In genomic region chr1:211912064-211912463, GRCh38 we compare ENCODE assay signal across 31 cellular contexts.
DNase-seq lines count a peak whose midpoint lies in the region; ATAC-seq and TF ChIP-seq lines count a peak whose summit lies in the region.
"Had no signal": no experiment of that assay in that cellular context is flagged by ENCODE, and none has a peak within 500 bp of the region (broad histone marks: within the 10 kb centered on the region; RNA-seq: fewer than 3 reads in every experiment).

No MANE protein-coding gene starts in this region.

- peaks cover 5% of the 10 kb centered on the region for H3K27me3 Mint-ChIP-seq in CD8-positive, alpha-beta T cell (ENCODE audit: low read depth)

- H3K4me3 ChIP-seq in BLaER1: no peak overlapping the region
- no peak overlapping the region for H3K4me3 ChIP-seq in mammary epithelial cell (replicated peaks in 1 of 3; ENCODE audit: insufficient read depth in 1 of 3, low read depth in 2 of 3, low read length in 3 of 3)
- no peak overlapping the region for H3K4me3 ChIP-seq in CD8-positive, alpha-beta T cell (ENCODE audit: low read depth, low read length)
- H3K4me3 ChIP-seq: ascending aorta, lower lobe of right lung, smooth muscle cell had no signal

- H3K9me3 Mint-ChIP-seq in CD8-positive, alpha-beta T cell: no peaks in the 10 kb centered on the region
- H3K9me3 Mint-ChIP-seq: nephron had no signal

- H3K36me3 Mint-ChIP-seq in CD8-positive, alpha-beta T cell: no peaks in the 10 kb centered on the region
- H3K36me3 Mint-ChIP-seq: activated naive CD8-positive, alpha-beta T cell treated with anti-CD3 and anti-CD28 coated beads, Interleukin-2, amount 10 ng/mL, durations not matched to agents 7 days and 5 days had no signal

- no peak overlapping the region for H3K27ac ChIP-seq in BLaER1
- no peak overlapping the region for H3K27ac ChIP-seq in mammary epithelial cell (ENCODE audit: insufficient read depth, low read depth, low read length)
- no peak overlapping the region for H3K27ac ChIP-seq in substantia nigra (ENCODE audit: low read depth, low read length, poor library complexity, severe bottlenecking)
- H3K27ac ChIP-seq in CD8-positive, alpha-beta T cell (ENCODE audit: low read depth, low read length): no peak overlapping the region
- H3K27ac ChIP-seq: ascending aorta, lower lobe of right lung had no signal

- POLR2A ChIA-PET in CD8-positive, alpha-beta T cell (lab: Charles Lee): no interaction called here

- peaks cover 9% of the 10 kb centered on the region; the same call in 1 of the 2 replicates for H3K4me1 ChIP-seq in BLaER1
- H3K4me1 ChIP-seq in mammary epithelial cell (ENCODE audit: insufficient read depth, low read length): no peaks in the 10 kb centered on the region
- no peaks in the 10 kb centered on the region for H3K4me1 ChIP-seq in CD8-positive, alpha-beta T cell (ENCODE audit: insufficient read depth, low read length)
- H3K4me1 ChIP-seq: ascending aorta, lower lobe of right lung had no signal

- no peaks in the 10 kb centered on the region for H3K9me3 ChIP-seq in BLaER1
- no peaks in the 10 kb centered on the region for H3K9me3 ChIP-seq in mammary epithelial cell (replicated peaks; ENCODE audit: insufficient read depth, low read length)
- H3K9me3 ChIP-seq in CD8-positive, alpha-beta T cell (ENCODE audit: low read length): no peaks in the 10 kb centered on the region
- H3K9me3 ChIP-seq: ascending aorta, Caco-2, lower lobe of right lung had no signal

- H3K36me3 ChIP-seq in BLaER1: no peaks in the 10 kb centered on the region
- no peaks in the 10 kb centered on the region for H3K36me3 ChIP-seq in mammary epithelial cell (ENCODE audit: insufficient read depth, low read length)
- no peaks in the 10 kb centered on the region for H3K36me3 ChIP-seq in CD8-positive, alpha-beta T cell (ENCODE audit: insufficient read depth, low read length)
- H3K36me3 ChIP-seq: ascending aorta, lower lobe of right lung had no signal

- H3K79me2 ChIP-seq in mammary epithelial cell (ENCODE audit: insufficient read depth, low read length): no peaks in the 10 kb centered on the region

- H4K20me1 ChIP-seq in BLaER1: no peaks in the 10 kb centered on the region
- no peaks in the 10 kb centered on the region for H4K20me1 ChIP-seq in mammary epithelial cell (ENCODE audit: insufficient read depth, low read length)

- BruUV-seq in mammary epithelial cell (replicated peaks; lab: Mats Ljungman, UMichigan): no TSS peak

- TF ChIP-seq CTCF in mammary epithelial cell (conservative IDR thresholded peaks at IDR 0.05 in 1 of 2, IDR thresholded peaks at IDR 0.05 in 1 of 2; ENCODE audit: extremely low read depth in 1 of 2, insufficient read depth in 1 of 2, low read depth in 1 of 2, low read length in 2 of 2): no peak
- no peak for TF ChIP-seq CTCF in CD8-positive, alpha-beta T cell (IDR thresholded peaks at IDR 0.05)
- no peak for TF ChIP-seq CTCF in GM13977 (IDR thresholded peaks at IDR 0.05; ENCODE audit: extremely low read depth, insufficient read depth, missing control alignments)

- H3K4me2 ChIP-seq in BLaER1: peak overlapping the region; percentile 46; the same call in 1 of the 2 replicates
- no peak overlapping the region for H3K4me2 ChIP-seq in mammary epithelial cell (ENCODE audit: insufficient read depth, low read depth, low read length)
- H3K4me2 ChIP-seq: smooth muscle cell had no signal

- H2AFZ ChIP-seq in mammary epithelial cell (ENCODE audit: low read depth, low read length): no peak overlapping the region

- in situ Hi-C loops in mammary epithelial cell (cut with MboI; ENCODE audit: low sequenced_read_pairs in 2 of 2): no loop called here
- in situ Hi-C loops in GM13977 (cut with MboI; ENCODE audit: low pct_unique_long_range_greater_than_20kb, low sequenced_read_pairs, unreplicated experiment): no loop called here

- no peak overlapping the region for H3K27ac Mint-ChIP-seq in CD8-positive, alpha-beta T cell
- H3K27ac Mint-ChIP-seq: activated CD4-positive, alpha-beta T cell treated with anti-CD3 and anti-CD28 coated beads for 36 hours; activated CD8-positive, alpha-beta T cell treated with anti-CD3 and anti-CD28 coated beads, Interleukin-2, amount 10 ng/mL, durations not matched to agents 7 days and 5 days; activated naive CD8-positive, alpha-beta T cell treated with anti-CD3 and anti-CD28 coated beads, Interleukin-2, amount 10 ng/mL, durations not matched to agents 7 days and 5 days had no signal

- CTCF ChIA-PET in mammary epithelial cell (lab: Charles Lee; ENCODE audit: low non-redundant PET): no interaction called here
- CTCF ChIA-PET in CD8-positive, alpha-beta T cell (lab: Charles Lee): no interaction called here

- 43% methylated on average over 1 of the region's 1 CpG for WGBS in mammary epithelial cell (ENCODE audit: low coverage, missing lambda C conversion rate)

- H3K27me3 ChIP-seq in BLaER1 (no peaks in the 10 kb centered on the region), mammary epithelial cell (ENCODE audit: insufficient read depth, low read length) (no peaks in the 10 kb centered on the region)
- H3K27me3 ChIP-seq in CD8-positive, alpha-beta T cell (ENCODE audit: insufficient read depth, low read length): no peaks in the 10 kb centered on the region
- H3K27me3 ChIP-seq: ascending aorta had no signal

- intact Hi-C loops in mammary epithelial cell (cut with micrococcal nuclease): no loop called here
- intact Hi-C loops in CD8-positive, alpha-beta T cell (cut with DNase I, micrococcal nuclease): no loop called here

- H3K9ac ChIP-seq in BLaER1: no peak overlapping the region
- no peak overlapping the region for H3K9ac ChIP-seq in mammary epithelial cell (ENCODE audit: insufficient read depth, low read length)

- H3K4me1 Mint-ChIP-seq in CD8-positive, alpha-beta T cell (ENCODE audit: low read depth): no peaks in the 10 kb centered on the region
- H3K4me1 Mint-ChIP-seq: activated CD4-positive, alpha-beta T cell treated with anti-CD3 and anti-CD28 coated beads for 36 hours; activated naive CD8-positive, alpha-beta T cell treated with anti-CD3 and anti-CD28 coated beads, Interleukin-2, amount 10 ng/mL, durations not matched to agents 7 days and 5 days had no signal

- peak; percentile 83 for DNase-seq in LoVo (ENCODE audit: low spot score)
- peak; percentile 17 for DNase-seq in mammary epithelial cell
- peak; percentile 43 for DNase-seq in kidney tubule cell (ENCODE audit: low spot score)
- no peak for DNase-seq in substantia nigra (lab: John Stamatoyannopoulos, UW)
- no peak for DNase-seq in CD8-positive, alpha-beta T cell
- no peak for DNase-seq in GM13977 (ENCODE audit: low spot score)
- DNase-seq: activated CD4-positive, alpha-beta T cell treated with anti-CD3 and anti-CD28 coated beads for 36 hours; activated CD8-positive, alpha-beta T cell treated with anti-CD3 and anti-CD28 coated beads, Interleukin-2, amount 10 ng/mL, durations not matched to agents 7 days and 5 days; activated effector memory CD4-positive, alpha-beta T cell treated with Interleukin-2 at 50 U/mL for 16 hours; activated naive CD8-positive, alpha-beta T cell treated with anti-CD3 and anti-CD28 coated beads, Interleukin-2, amount 10 ng/mL, durations not matched to agents 7 days and 5 days; C1 segment of cervical spinal cord; Caco-2; DMS79 treated with DMSO at 0.1 percent for 48 hours; GF-D8; HCEC 1CT; Karpas-422; kidney; lower lobe of right lung; NCI-H1694; NCI-H510A; NK-92 treated with Interleukin-12 subunit alpha and Interleukin-12 subunit beta, amount 100 ng/mL, for 24 hours; retina; stimulated activated CD4-positive, alpha-beta T cell treated with anti-CD3 and anti-CD28 coated beads, Interleukin-1b, Interleukin-23, amount 100 ng/mL, for 48 hours; T-helper 2 cell; trophoblast cell had no signal

- ATAC-seq in HG02870 (IDR thresholded peaks at IDR 0.05; ENCODE audit: unreplicated experiment): no peak
- ATAC-seq in CD8-positive, alpha-beta T cell: no peak
- ATAC-seq: activated CD4-positive, alpha-beta T cell treated with anti-CD3 and anti-CD28 coated beads for 36 hours; activated CD8-positive, alpha-beta T cell treated with anti-CD3 and anti-CD28 coated beads, Interleukin-2, amount 10 ng/mL, durations not matched to agents 7 days and 5 days; lower lobe of right lung; SK-N-SH treated with all-trans-retinoic acid at 6 μM for 48 hours had no signal

- dilution Hi-C loops in mammary epithelial cell (cut with HindIII; ENCODE audit: low sequenced_read_pairs): no loop called here

- no peak overlapping the region for H3K4me3 Mint-ChIP-seq in CD8-positive, alpha-beta T cell
- H3K4me3 Mint-ChIP-seq: activated CD4-positive, alpha-beta T cell treated with anti-CD3 and anti-CD28 coated beads for 36 hours; activated CD8-positive, alpha-beta T cell treated with anti-CD3 and anti-CD28 coated beads, Interleukin-2, amount 10 ng/mL, durations not matched to agents 7 days and 5 days; activated naive CD8-positive, alpha-beta T cell treated with anti-CD3 and anti-CD28 coated beads, Interleukin-2, amount 10 ng/mL, durations not matched to agents 7 days and 5 days; nephron had no signal

Comparison
In these comparisons a context has a peak if more than half of its experiments do, and no peak if none do; other contexts are left out.
1. DNase-seq: peak in LoVo (single experiment), mammary epithelial cell (single experiment) and kidney tubule cell (single experiment); none in substantia nigra (0 of 49), CD8-positive, alpha-beta T cell (0 of 7) and GM13977 (single experiment).